Comparison of ENCODE assay signal across 1 cellular context in genomic region chr11:120188371-120188770, GRCh38.
TF ChIP-seq lines count a peak whose summit lies in the region.

No MANE protein-coding gene starts in this region.

TF ChIP-seq in H1, 55 proteins besides CTCF, POLR2A, EP300 and RAD21:
- TF ChIP-seq NANOG (IDR thresholded peaks at IDR 0.05; ENCODE audit: insufficient read depth, low read depth, low read length, poor library complexity, severe bottlenecking) (no peak), E2F6 (IDR thresholded peaks at IDR 0.05) (no peak), TEAD4 (IDR thresholded peaks at IDR 0.05; ENCODE audit: low read depth, low read length) (no peak), KDM4A (IDR thresholded peaks at IDR 0.05; ENCODE audit: low read depth, low read length, severe bottlenecking) (no peak), MAFK (IDR thresholded peaks at IDR 0.05; ENCODE audit: low read depth, low read length) (no peak), SUZ12 (IDR thresholded peaks at IDR 0.05; ENCODE audit: low read length) (no peak), ASH2L (IDR thresholded peaks at IDR 0.05; ENCODE audit: low read length) (no peak), SIRT6 (IDR thresholded peaks at IDR 0.05; ENCODE audit: low read length) (no peak), ATF2 (IDR thresholded peaks at IDR 0.05; ENCODE audit: low read length) (no peak), YY1 (IDR thresholded peaks at IDR 0.05; ENCODE audit: low read depth, low read length) (no peak), EGR1 (IDR thresholded peaks at IDR 0.05; ENCODE audit: borderline replicate concordance, low read depth, low read length) (no peak), SP1 (IDR thresholded peaks at IDR 0.05; ENCODE audit: low read depth, low read length) (no peak), EZH2 (IDR thresholded peaks at IDR 0.05; ENCODE audit: low read depth, low read length, severe bottlenecking) (no peak), FOSL1 (IDR thresholded peaks at IDR 0.05; ENCODE audit: insufficient read depth, low read depth, low read length) (no peak), HDAC2 (IDR thresholded peaks at IDR 0.05; ENCODE audit: borderline replicate concordance in 1 of 2, low read depth in 2 of 2, low read length in 2 of 2) (no peak), RNF2 (IDR thresholded peaks at IDR 0.05; ENCODE audit: borderline replicate concordance, low read depth, low read length, missing control alignments, poor library complexity, severe bottlenecking) (no peak), BRCA1 (IDR thresholded peaks at IDR 0.05; ENCODE audit: low read depth, low read length) (no peak), POLR2AphosphoS5 (IDR thresholded peaks at IDR 0.05; ENCODE audit: low read depth, low read length) (no peak)
- TF ChIP-seq, protein P1, sequence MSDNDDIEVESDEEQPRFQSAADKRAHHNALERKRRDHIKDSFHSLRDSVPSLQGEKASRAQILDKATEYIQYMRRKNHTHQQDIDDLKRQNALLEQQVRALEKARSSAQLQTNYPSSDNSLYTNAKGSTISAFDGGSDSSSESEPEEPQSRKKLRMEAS (IDR thresholded peaks at IDR 0.05) = no peak
TF ChIP-seq in H1: peak in this region for 0.
